Comparison of ENCODE assay signal across 20 cellular contexts in the genomic region with DNA sequence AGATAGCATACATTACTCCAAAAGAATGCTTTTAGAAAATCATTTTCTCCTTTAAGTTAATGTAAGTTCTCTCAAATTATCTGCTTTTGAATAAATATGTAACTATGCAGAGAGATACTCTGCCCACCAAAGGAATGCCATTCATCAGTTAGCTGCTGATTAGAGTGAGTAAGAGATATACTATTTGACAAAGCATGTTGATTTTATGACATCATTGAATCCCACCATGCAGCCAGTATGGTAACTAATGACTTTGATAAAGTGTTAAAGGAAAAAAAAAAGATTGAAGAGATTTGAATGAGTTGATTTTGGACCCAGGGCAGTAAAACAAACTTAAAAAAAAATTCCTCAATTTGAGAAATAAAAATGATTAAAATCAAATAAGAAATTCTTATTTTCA.
DNase-seq lines count a peak whose midpoint lies in the region; ATAC-seq, FAIRE-seq and TF ChIP-seq lines count a peak whose summit lies in the region.
"Had no signal": no experiment of that assay in that cellular context is flagged by ENCODE, and none has a peak within 500 bp of the region (broad histone marks: within the 10 kb centered on the region; RNA-seq: fewer than 3 reads in every experiment).

No MANE protein-coding gene starts in this region.

- BruUV-seq in HepG2 (replicated peaks; lab: Mats Ljungman, UMichigan), result no TSS peak

- TF ChIP-seq EP300 in HepG2 (IDR thresholded peaks at IDR 0.05; ENCODE audit: low read depth in 2 of 2, low read length in 2 of 2) (no peak), HepG2 (CRISPR knock-in tag; IDR thresholded peaks at IDR 0.05; ENCODE audit: borderline replicate concordance) (no peak), SK-N-SH (IDR thresholded peaks at IDR 0.05; ENCODE audit: borderline replicate concordance in 1 of 2, low read depth in 1 of 2, low read length in 1 of 2) (peak in 1 of 2 experiments; percentile 80; a peak in 1 of 4 replicates)

- no peak overlapping the region for H3K4me2 ChIP-seq in HepG2 (ENCODE audit: low read depth, low read length)
- no peak overlapping the region for H3K4me2 ChIP-seq in SK-N-SH

- H3K9me3 ChIP-seq in HepG2 (ENCODE audit: low read length) (no peaks in the 10 kb centered on the region), right lobe of liver (no peaks in the 10 kb centered on the region), SK-N-SH (no peaks in the 10 kb centered on the region)
- H3K9me3 ChIP-seq: heart right ventricle had no signal

- no peak for TF ChIP-seq CTCF in HepG2 (CRISPR knock-in tag; IDR thresholded peaks at IDR 0.05)
- TF ChIP-seq CTCF in right lobe of liver (IDR thresholded peaks at IDR 0.05), result no peak
- no peak for TF ChIP-seq CTCF in SK-N-SH (IDR thresholded peaks at IDR 0.05)
- no peak for TF ChIP-seq CTCF in foreskin keratinocyte (conservative IDR thresholded peaks at IDR 0.05)

- TF ChIP-seq RAD21 in HepG2 (CRISPR knock-in tag; IDR thresholded peaks at IDR 0.05) (no peak), SK-N-SH (IDR thresholded peaks at IDR 0.05; ENCODE audit: low read length) (no peak)

- H2AFZ ChIP-seq in HepG2 (ENCODE audit: low read length) (no peak overlapping the region), SK-N-SH (ENCODE audit: low read depth) (no peak overlapping the region)

- in situ Hi-C loops in HepG2 (cut with HindIII; ENCODE audit: extremely low pct_ligation_motif_present, low pct_unique_long_range_greater_than_20kb), result no loop called here

- no peak for ATAC-seq in HepG2
- no peak for ATAC-seq in right lobe of liver
- peak; percentile 77 for ATAC-seq in foreskin keratinocyte
- ATAC-seq: HCT116, heart right ventricle had no signal

- H3K27ac ChIP-seq in HepG2 (ENCODE audit: extremely low read length, insufficient read depth, low read length) (no peak overlapping the region), right lobe of liver (no peak overlapping the region), SK-N-SH (ENCODE audit: low read depth in 2 of 2, low read length in 1 of 2) (peak overlapping the region; percentile 46 to 96), foreskin keratinocyte (no peak overlapping the region)
- H3K27ac ChIP-seq: epithelial cell of prostate, heart right ventricle had no signal

- H3K27me3 ChIP-seq in HepG2 (ENCODE audit: control insufficient read depth in 1 of 2, insufficient read depth in 2 of 2, low read length in 2 of 2), result no peaks in the 10 kb centered on the region
- no peaks in the 10 kb centered on the region for H3K27me3 ChIP-seq in right lobe of liver
- H3K27me3 ChIP-seq in SK-N-SH (ENCODE audit: insufficient read depth), result no peaks in the 10 kb centered on the region
- H3K27me3 ChIP-seq in foreskin keratinocyte, result no peaks in the 10 kb centered on the region
- H3K27me3 ChIP-seq: heart right ventricle had no signal

- CTCF ChIA-PET in HepG2 (lab: Yijun Ruan, JAX; ENCODE audit: low intra/inter-chr PET ratio, low total read pairs), result no interaction called here
- CTCF ChIA-PET in SK-N-SH (lab: Yijun Ruan, JAX), result no interaction called here

- POLR2A ChIA-PET in HepG2 (lab: Yijun Ruan, JAX) (no interaction called here), SK-N-SH (lab: Yijun Ruan, JAX) (no interaction called here)

- H3K4me1 ChIP-seq in HepG2 (ENCODE audit: insufficient read depth, low read length), result no peaks in the 10 kb centered on the region
- no peaks in the 10 kb centered on the region for H3K4me1 ChIP-seq in right lobe of liver
- H3K4me1 ChIP-seq in SK-N-SH (ENCODE audit: control insufficient read depth in 1 of 2, insufficient read depth in 2 of 2, low read depth in 1 of 2, low read length in 1 of 2), result peaks cover 17 to 20% of the 10 kb centered on the region in 2 experiments; a peak in 3 of 4 replicates
- peaks cover 10% of the 10 kb centered on the region for H3K4me1 ChIP-seq in foreskin keratinocyte
- H3K4me1 ChIP-seq: heart right ventricle had no signal

- DNase-seq in HepG2 (ENCODE audit: low spot score), result peak; percentile 2
- DNase-seq in right lobe of liver, result no peak
- DNase-seq in SK-N-SH, result no peak
- DNase-seq in foreskin keratinocyte, result peak; percentile 39 to 63
- DNase-seq in NCI-H2227 (lab: John Stamatoyannopoulos, UW; ENCODE audit: unreplicated experiment), result no peak
- no peak for DNase-seq in stimulated activated CD4-positive, alpha-beta T cell treated with anti-CD3 and anti-CD28 coated beads, Interleukin-1b, Interleukin-23, amount 100 ng/mL, for 48 hours
- no peak for DNase-seq in cerebellar nuclear complex (lab: John Stamatoyannopoulos, UW)
- DNase-seq in NCI-H1417 treated with DMSO at 0.1 percent for 48 hours (lab: John Stamatoyannopoulos, UW), result no peak
- DNase-seq: activated naive CD8-positive, alpha-beta T cell treated with anti-CD3 and anti-CD28 coated beads for 36 hours; activated T-cell treated with anti-CD3 and anti-CD28 coated beads, Interleukin-2, amount 50 U/mL, for 1 hour; CD4-positive, CD25-positive, alpha-beta regulatory T cell; heart right ventricle; KBM-7; nucleus accumbens had no signal

- no peaks in the 10 kb centered on the region for H3K9me2 ChIP-seq in SK-N-SH

- no peak for FAIRE-seq in HepG2 (lab: Jason Lieb, UNC)
- FAIRE-seq: A204.1, G401.6, GM12892, keratinocyte had no signal

- no peaks in the 10 kb centered on the region for H3K79me2 ChIP-seq in HepG2 (ENCODE audit: insufficient read depth, low read length)
- H3K79me2 ChIP-seq in SK-N-SH (ENCODE audit: insufficient read depth), result no peaks in the 10 kb centered on the region

- H3K9ac ChIP-seq in HepG2 (ENCODE audit: insufficient read depth, low read depth, low read length) (no peak overlapping the region), SK-N-SH (no peak overlapping the region)

- H3F3A ChIP-seq in SK-N-SH (replicated peaks; ENCODE audit: insufficient read depth), result peaks cover 18% of the 10 kb centered on the region

- H3K36me3 ChIP-seq in HepG2 (replicated peaks in 1 of 2; ENCODE audit: control insufficient read depth in 1 of 2, insufficient read depth in 2 of 2, low read length in 2 of 2) (no peaks in the 10 kb centered on the region), right lobe of liver (no peaks in the 10 kb centered on the region), SK-N-SH (replicated peaks in 1 of 2; ENCODE audit: control insufficient read depth in 1 of 2, insufficient read depth in 2 of 2, low read length in 1 of 2) (no peaks in the 10 kb centered on the region)
- H3K36me3 ChIP-seq: heart right ventricle had no signal

- TF ChIP-seq POLR2A in HepG2 (IDR thresholded peaks at IDR 0.05; ENCODE audit: insufficient read depth in 1 of 2, low read depth in 2 of 2, low read length in 2 of 2), result no peak
- TF ChIP-seq POLR2A in right lobe of liver (IDR thresholded peaks at IDR 0.05), result no peak

- intact Hi-C loops in HepG2 (cut with micrococcal nuclease; ENCODE audit: unreplicated experiment), result no loop called here
- intact Hi-C loops in right lobe of liver (cut with DNase I), result no loop called here

- no peaks in the 10 kb centered on the region for H4K20me1 ChIP-seq in HepG2 (ENCODE audit: insufficient read depth, low read length)
- H4K20me1 ChIP-seq in SK-N-SH (ENCODE audit: insufficient read depth), result no peaks in the 10 kb centered on the region

- H3K4me3 ChIP-seq in HepG2 (replicated peaks in 1 of 3; ENCODE audit: insufficient read depth in 1 of 3, low read depth in 2 of 3, low read length in 3 of 3) (no peak overlapping the region), right lobe of liver (no peak overlapping the region), SK-N-SH (ENCODE audit: low read depth in 2 of 2, low read length in 1 of 2) (no peak overlapping the region)
- H3K4me3 ChIP-seq: heart right ventricle had no signal

TF ChIP-seq in HepG2, 621 proteins besides CTCF, POLR2A, EP300 and RAD21:
- TF ChIP-seq ATF7 (IDR thresholded peaks at IDR 0.05) (peak; percentile 52), ATF7 (CRISPR knock-in tag; IDR thresholded peaks at IDR 0.05) (no peak), ZFP90 (CRISPR knock-in tag; IDR thresholded peaks at IDR 0.05; ENCODE audit: borderline replicate concordance) (no peak)
TF ChIP-seq in HepG2: peak in this region for 1.

TF ChIP-seq in SK-N-SH, 30 proteins besides CTCF, POLR2A, EP300 and RAD21 (continues in another document):
- TF ChIP-seq YY1 (IDR thresholded peaks at IDR 0.05; ENCODE audit: low read depth) (no peak), MXI1 (IDR thresholded peaks at IDR 0.05; ENCODE audit: low read depth, low read length) (no peak), FOXM1 (IDR thresholded peaks at IDR 0.05; ENCODE audit: low read depth) (no peak; the same call in 1 of the 2 replicates), TEAD4 (IDR thresholded peaks at IDR 0.05; ENCODE audit: borderline replicate concordance, insufficient read depth) (peak; percentile 79), JUND (IDR thresholded peaks at IDR 0.05) (peak; percentile 84), POLR2AphosphoS5 (IDR thresholded peaks at IDR 0.05; ENCODE audit: low read depth, low read length) (no peak), FOXJ3 (CRISPR knock-in tag; IDR thresholded peaks at IDR 0.05) (no peak), RCOR1 (IDR thresholded peaks at IDR 0.05; ENCODE audit: low read length) (no peak), NRF1 (IDR thresholded peaks at IDR 0.05; ENCODE audit: low read depth, low read length) (no peak), SIN3A (IDR thresholded peaks at IDR 0.05; ENCODE audit: borderline replicate concordance, low read depth, low read length) (no peak), SMC3 (IDR thresholded peaks at IDR 0.05; ENCODE audit: low read depth, low read length) (no peak), FOSL2 (IDR thresholded peaks at IDR 0.05; ENCODE audit: borderline replicate concordance, low read depth) (peak; percentile 72; the same call in 1 of the 2 replicates), NFIC (IDR thresholded peaks at IDR 0.05; ENCODE audit: borderline replicate concordance) (peak; percentile 47; the same call in 1 of the 2 replicates), CHD2 (IDR thresholded peaks at IDR 0.05; ENCODE audit: low read length, partially characterized antibody) (no peak)
- TF ChIP-seq, protein P1, sequence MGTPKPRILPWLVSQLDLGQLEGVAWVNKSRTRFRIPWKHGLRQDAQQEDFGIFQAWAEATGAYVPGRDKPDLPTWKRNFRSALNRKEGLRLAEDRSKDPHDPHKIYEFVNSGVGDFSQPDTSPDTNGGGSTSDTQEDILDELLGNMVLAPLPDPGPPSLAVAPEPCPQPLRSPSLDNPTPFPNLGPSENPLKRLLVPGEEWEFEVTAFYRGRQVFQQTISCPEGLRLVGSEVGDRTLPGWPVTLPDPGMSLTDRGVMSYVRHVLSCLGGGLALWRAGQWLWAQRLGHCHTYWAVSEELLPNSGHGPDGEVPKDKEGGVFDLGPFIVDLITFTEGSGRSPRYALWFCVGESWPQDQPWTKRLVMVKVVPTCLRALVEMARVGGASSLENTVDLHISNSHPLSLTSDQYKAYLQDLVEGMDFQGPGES (IDR thresholded peaks at IDR 0.05; ENCODE audit: low read depth, low read length), result no peak
- TF ChIP-seq, protein P2, sequence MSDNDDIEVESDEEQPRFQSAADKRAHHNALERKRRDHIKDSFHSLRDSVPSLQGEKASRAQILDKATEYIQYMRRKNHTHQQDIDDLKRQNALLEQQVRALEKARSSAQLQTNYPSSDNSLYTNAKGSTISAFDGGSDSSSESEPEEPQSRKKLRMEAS (IDR thresholded peaks at IDR 0.05; ENCODE audit: low read depth), result 0 out of 2 replicates have a peak, but pooled peaks have one; percentile 13

Comparison
In these comparisons a context has a peak if more than half of its experiments do, and no peak if none do; other contexts are left out.
1. DNase-seq: peak in HepG2 (single experiment) and foreskin keratinocyte (2 of 2); none in right lobe of liver (0 of 3), SK-N-SH (single experiment), NCI-H2227 (single experiment), stimulated activated CD4-positive, alpha-beta T cell treated with anti-CD3 and anti-CD28 coated beads, Interleukin-1b, Interleukin-23, amount 100 ng/mL, for 48 hours (single experiment), cerebellar nuclear complex (0 of 2) and NCI-H1417 treated with DMSO at 0.1 percent for 48 hours (single experiment).
2. H3K27ac ChIP-seq: peak in SK-N-SH (2 of 2); none in HepG2 (single experiment), right lobe of liver (0 of 3) and foreskin keratinocyte (single experiment).